19 cellular contexts compared by ENCODE assay signal in genomic region chr14:23432102-23432925, GRCh38. TPM values are rescaled to one million over a fixed set of nuclear protein-coding genes. Genes with fewer than 3 reads are reported as not detected.
DNase-seq lines count a peak whose midpoint lies in the region; ATAC-seq and TF ChIP-seq lines count a peak whose summit lies in the region.
"Had no signal": no experiment of that assay in that cellular context is flagged by ENCODE, and none has a peak within 500 bp of the region (broad histone marks: within the 10 kb centered on the region; RNA-seq: fewer than 3 reads in every experiment).

No MANE protein-coding gene starts in this region.

- no peak overlapping the region for H3K27ac Mint-ChIP-seq in natural killer cell treated with Interleukin-12 subunit alpha and Interleukin-12 subunit beta and Interleukin-15 and Interleukin-18, amount 100 ng/mL, for 72 hours
- H3K27ac Mint-ChIP-seq in natural killer cell, result no peak overlapping the region
- H3K27ac Mint-ChIP-seq: CD4-positive, alpha-beta memory T cell had no signal

- no peak overlapping the region for H3K4me3 ChIP-seq in tibial artery
- H3K4me3 ChIP-seq: K562 had no signal

- no peak overlapping the region for H3K4me3 Mint-ChIP-seq in natural killer cell treated with Interleukin-12 subunit alpha and Interleukin-12 subunit beta and Interleukin-15 and Interleukin-18, amount 100 ng/mL, for 72 hours
- H3K4me3 Mint-ChIP-seq in natural killer cell, result no peak overlapping the region
- H3K4me3 Mint-ChIP-seq: CD4-positive, alpha-beta memory T cell had no signal

- H3K27me3 ChIP-seq in tibial artery, result peaks cover 0 to 12% of the 10 kb centered on the region in 2 donors

- no peaks in the 10 kb centered on the region for H3K9me3 ChIP-seq in tibial artery

- intact Hi-C loops in natural killer cell (cut with micrococcal nuclease), result no loop called here
- intact Hi-C loops in posterior vena cava (cut with DNase I), result no loop called here
- intact Hi-C loops in tibial artery (cut with DNase I; ENCODE audit: low total_unique reads), result no loop called here

- no peak for ATAC-seq in natural killer cell treated with Interleukin-12 subunit alpha and Interleukin-12 subunit beta and Interleukin-15 and Interleukin-18, amount 100 ng/mL, for 72 hours
- ATAC-seq in natural killer cell, result no peak
- no peak for ATAC-seq in HG03442 (IDR thresholded peaks at IDR 0.05; ENCODE audit: unreplicated experiment)
- no peak for ATAC-seq in GM21515 (IDR thresholded peaks at IDR 0.05; ENCODE audit: unreplicated experiment)
- ATAC-seq: HCT116, K562, Panc1 had no signal

- peaks cover 15 to 31% of the 10 kb centered on the region in 2 donors for H3K27me3 Mint-ChIP-seq in natural killer cell treated with Interleukin-12 subunit alpha and Interleukin-12 subunit beta and Interleukin-15 and Interleukin-18, amount 100 ng/mL, for 72 hours
- H3K27me3 Mint-ChIP-seq in natural killer cell (ENCODE audit: low read depth in 2 of 2), result peaks cover 5 to 8% of the 10 kb centered on the region in 2 donors

- H3K27ac ChIP-seq in tibial artery, result no peak overlapping the region
- H3K27ac ChIP-seq: 22Rv1, HL-60 had no signal

- peak; percentile 3 for DNase-seq in activated CD4-positive, CD25-positive, alpha-beta regulatory T cell treated with anti-CD3 and anti-CD28 coated beads, Interleukin-2, amount 50 U/mL, for 72 hours
- DNase-seq in activated CD4-positive, CD25-positive, alpha-beta regulatory T cell (lab: John Stamatoyannopoulos, UW), result no peak
- peak; percentile 32 for DNase-seq in natural killer cell treated with Interleukin-12 subunit alpha and Interleukin-12 subunit beta and Interleukin-15 and Interleukin-18, amount 100 ng/mL, for 72 hours (ENCODE audit: low spot score)
- DNase-seq in natural killer cell (no peak), posterior vena cava (ENCODE audit: low spot score) (peak; percentile 46), tibial artery (peak; percentile 7 to 47)
- DNase-seq: Calu3; CD4-positive, alpha-beta memory T cell; DMS53; NCI-H187; NCI-H226; NCI-H524 treated with DMSO at 0.1 percent for 48 hours had no signal

- H3K36me3 ChIP-seq in tibial artery, result no peaks in the 10 kb centered on the region

- H3K36me3 Mint-ChIP-seq in natural killer cell treated with Interleukin-12 subunit alpha and Interleukin-12 subunit beta and Interleukin-15 and Interleukin-18, amount 100 ng/mL, for 72 hours, result no peaks in the 10 kb centered on the region
- no peaks in the 10 kb centered on the region for H3K36me3 Mint-ChIP-seq in natural killer cell
- H3K36me3 Mint-ChIP-seq: CD4-positive, alpha-beta memory T cell had no signal

- no peaks in the 10 kb centered on the region for H3K9me3 Mint-ChIP-seq in natural killer cell treated with Interleukin-12 subunit alpha and Interleukin-12 subunit beta and Interleukin-15 and Interleukin-18, amount 100 ng/mL, for 72 hours
- no peaks in the 10 kb centered on the region for H3K9me3 Mint-ChIP-seq in natural killer cell
- H3K9me3 Mint-ChIP-seq: CD4-positive, alpha-beta memory T cell had no signal

- no peaks in the 10 kb centered on the region for H3K4me1 ChIP-seq in tibial artery

- TF ChIP-seq CTCF in natural killer cell (IDR thresholded peaks at IDR 0.05) (no peak), tibial artery (IDR thresholded peaks at IDR 0.05) (no peak)

- no peaks in the 10 kb centered on the region for H3K4me1 Mint-ChIP-seq in natural killer cell treated with Interleukin-12 subunit alpha and Interleukin-12 subunit beta and Interleukin-15 and Interleukin-18, amount 100 ng/mL, for 72 hours (ENCODE audit: low read depth in 2 of 2)
- H3K4me1 Mint-ChIP-seq in natural killer cell, result no peaks in the 10 kb centered on the region
- H3K4me1 Mint-ChIP-seq: CD4-positive, alpha-beta memory T cell had no signal

RNA-seq across cellular contexts. Expression of gene MYH7, which starts 3.1 kb away (rescaled TPM):
- total RNA-seq in natural killer cell treated with Interleukin-12 subunit alpha and Interleukin-12 subunit beta and Interleukin-15 and Interleukin-18, amount 100 ng/mL, for 72 hours, result not detected
- total RNA-seq in natural killer cell (not detected), posterior vena cava (not detected)
- total RNA-seq: Calu3; CD4-positive, alpha-beta memory T cell; K562 had no signal

RNA-seq across cellular contexts. Expression of gene MYH6, which starts 24.2 kb away (rescaled TPM):
- total RNA-seq in natural killer cell treated with Interleukin-12 subunit alpha and Interleukin-12 subunit beta and Interleukin-15 and Interleukin-18, amount 100 ng/mL, for 72 hours, result under 1 TPM in 1 of 2 donors, not detected in 1; 0.28 TPM
- total RNA-seq in natural killer cell (not detected), posterior vena cava (1 to 10 TPM in 1 of 2 donors, not detected in 1; 1.3 TPM)
- total RNA-seq: Calu3; CD4-positive, alpha-beta memory T cell; K562 had no signal

RNA-seq across cellular contexts. Expression of gene NGDN, which starts 37.2 kb away (rescaled TPM):
- 10 to 100 TPM; 65.6 to 65.7 TPM for total RNA-seq in natural killer cell treated with Interleukin-12 subunit alpha and Interleukin-12 subunit beta and Interleukin-15 and Interleukin-18, amount 100 ng/mL, for 72 hours
- total RNA-seq in natural killer cell (100 to 1,000 TPM; 110 to 136 (median 126) TPM), posterior vena cava (10 to 100 TPM; 27.8 to 28.4 TPM)

RNA-seq across cellular contexts. Expression of gene CMTM5, which starts 55.5 kb away (rescaled TPM):
- not detected for total RNA-seq in natural killer cell treated with Interleukin-12 subunit alpha and Interleukin-12 subunit beta and Interleukin-15 and Interleukin-18, amount 100 ng/mL, for 72 hours
- total RNA-seq in natural killer cell (1 to 10 TPM in 2 of 3 donors, not detected in 1; 2.9 to 4.5 TPM), posterior vena cava (under 1 TPM; 0.57 to 0.74 TPM)
- total RNA-seq: Calu3; CD4-positive, alpha-beta memory T cell; K562 had no signal

RNA-seq across cellular contexts. Expression of gene IL25, which starts 59.7 kb away (rescaled TPM):
- not detected for total RNA-seq in natural killer cell treated with Interleukin-12 subunit alpha and Interleukin-12 subunit beta and Interleukin-15 and Interleukin-18, amount 100 ng/mL, for 72 hours
- not detected for total RNA-seq in natural killer cell
- not detected for total RNA-seq in posterior vena cava
- total RNA-seq: Calu3; CD4-positive, alpha-beta memory T cell; K562 had no signal

Comparison
In these comparisons a context has a peak if more than half of its experiments do, and no peak if none do; other contexts are left out.
1. DNase-seq: peak in activated CD4-positive, CD25-positive, alpha-beta regulatory T cell treated with anti-CD3 and anti-CD28 coated beads, Interleukin-2, amount 50 U/mL, for 72 hours (single experiment), natural killer cell treated with Interleukin-12 subunit alpha and Interleukin-12 subunit beta and Interleukin-15 and Interleukin-18, amount 100 ng/mL, for 72 hours (single experiment), posterior vena cava (single experiment) and tibial artery (2 of 2); none in activated CD4-positive, CD25-positive, alpha-beta regulatory T cell (0 of 4) and natural killer cell (single experiment).